8 cellular contexts compared by ENCODE assay signal in genomic region chr16:47493358-47494337, GRCh38. TPM values are rescaled to one million over a fixed set of nuclear protein-coding genes. Genes with fewer than 3 reads are reported as not detected.
A peak's percentile ranks its signal among the peaks of the same experiment; 100 is the strongest.
DNase-seq lines count a peak whose midpoint lies in the region; ATAC-seq and TF ChIP-seq lines count a peak whose summit lies in the region.

No MANE protein-coding gene starts in this region.

- peak overlapping the region; percentile 37 to 84 (median 65) for H3K27ac ChIP-seq in Peyer's patch
- H3K27ac ChIP-seq in sigmoid colon = peak overlapping the region; percentile 59 to 76 (median 68)

- no peak overlapping the region for H3K4me3 Mint-ChIP-seq in natural killer cell

- TF ChIP-seq POLR2A in Peyer's patch (IDR thresholded peaks at IDR 0.05) (no peak), sigmoid colon (IDR thresholded peaks at IDR 0.05) (no peak)

- no peak for DNase-seq in Peyer's patch
- no peak for DNase-seq in sigmoid colon
- no peak for DNase-seq in HCEC 1CT
- DNase-seq in natural killer cell = no peak
- no peak for DNase-seq in HuH-7.5 (ENCODE audit: low spot score)
- no peak for DNase-seq in NCI-H1694 treated with DMSO at 0.1 percent for 48 hours (lab: John Stamatoyannopoulos, UW)

- TF ChIP-seq CTCF in Peyer's patch (IDR thresholded peaks at IDR 0.05) (no peak), sigmoid colon (IDR thresholded peaks at IDR 0.05) (no peak), natural killer cell (IDR thresholded peaks at IDR 0.05) (no peak)

- H3K4me1 ChIP-seq in Peyer's patch (peaks cover 0 to 16% (median 7%) of the 10 kb centered on the region in 4 donors), sigmoid colon (peaks cover 0 to 37% (median 29%) of the 10 kb centered on the region in 4 donors)

- H3K9me3 ChIP-seq in Peyer's patch (no peaks in the 10 kb centered on the region), sigmoid colon (peaks cover 0 to 7% (median 3%) of the 10 kb centered on the region in 4 donors)

- H3K27me3 ChIP-seq in Peyer's patch (no peaks in the 10 kb centered on the region), sigmoid colon (no peaks in the 10 kb centered on the region)

- intact Hi-C loops in sigmoid colon (cut with DNase I) = loop anchor here (2.0 kb wide), 1 partner anchor 33 kb away; the partner anchor contains the start of genes ITFG1 and PHKB
- intact Hi-C loops in natural killer cell (cut with micrococcal nuclease) = no loop called here

- no peak overlapping the region for H3K4me3 ChIP-seq in Peyer's patch
- peak overlapping the region in 2 of 4 donors; percentile 16 to 19 for H3K4me3 ChIP-seq in sigmoid colon

- H3K4me1 Mint-ChIP-seq in natural killer cell = peaks cover 13 to 19% of the 10 kb centered on the region in 2 donors

- H3K27ac Mint-ChIP-seq in natural killer cell = no peak overlapping the region

- 59 to 83% methylated on average over 9 of the region's 9 CpGs for WGBS in sigmoid colon, 2 donors

- no peaks in the 10 kb centered on the region for H3K27me3 Mint-ChIP-seq in natural killer cell (ENCODE audit: low read depth in 2 of 2)

- peak; percentile 60 for ATAC-seq in GM18868 (IDR thresholded peaks at IDR 0.05; ENCODE audit: unreplicated experiment)
- ATAC-seq in HG02798 (IDR thresholded peaks at IDR 0.05; ENCODE audit: poor library complexity, unreplicated experiment) = peak; percentile 59
- ATAC-seq in natural killer cell = no peak

- H3K36me3 ChIP-seq in Peyer's patch (peaks cover 0 to 6% (median 0%) of the 10 kb centered on the region in 3 donors), sigmoid colon (peaks cover 0 to 11% (median 0%) of the 10 kb centered on the region in 4 donors)

- peaks cover 0 to under 1% of the 10 kb centered on the region in 2 donors for H3K9me3 Mint-ChIP-seq in natural killer cell

- TF ChIP-seq EP300 in sigmoid colon (IDR thresholded peaks at IDR 0.05) = no peak

- H3K36me3 Mint-ChIP-seq in natural killer cell = peaks cover 29% of the 10 kb centered on the region

RNA-seq across cellular contexts. Expression of gene PHKB, which starts 32.5 kb away (rescaled TPM):
- total RNA-seq in Peyer's patch (100 to 1,000 TPM; 124 to 180 (median 142) TPM), sigmoid colon (10 to 100 TPM; 60.5 to 95.6 (median 83.6) TPM), natural killer cell (10 to 100 TPM; 54.4 to 64.0 (median 58.5) TPM)
- 10 to 100 TPM; 24.6 to 40.9 (median 30.4) TPM for polyA plus RNA-seq in sigmoid colon

RNA-seq across cellular contexts. Expression of gene ITFG1, which starts 32.8 kb away (rescaled TPM):
- 10 to 100 TPM; 36.3 to 67.6 (median 56.1) TPM for total RNA-seq in Peyer's patch
- total RNA-seq in sigmoid colon = 10 to 100 TPM; 36.0 to 59.3 (median 43.7) TPM
- polyA plus RNA-seq in sigmoid colon = 10 to 100 TPM; 12.0 to 33.7 (median 13.4) TPM
- 10 to 100 TPM; 30.4 to 44.1 (median 38.2) TPM for total RNA-seq in natural killer cell

Comparison
In these comparisons a context has a peak if more than half of its experiments do, and no peak if none do; other contexts are left out.
1. ATAC-seq: peak in GM18868 (single experiment) and HG02798 (single experiment); none in natural killer cell (0 of 3).